ENCODE assay signal across 12 cellular contexts in the genomic region with DNA sequence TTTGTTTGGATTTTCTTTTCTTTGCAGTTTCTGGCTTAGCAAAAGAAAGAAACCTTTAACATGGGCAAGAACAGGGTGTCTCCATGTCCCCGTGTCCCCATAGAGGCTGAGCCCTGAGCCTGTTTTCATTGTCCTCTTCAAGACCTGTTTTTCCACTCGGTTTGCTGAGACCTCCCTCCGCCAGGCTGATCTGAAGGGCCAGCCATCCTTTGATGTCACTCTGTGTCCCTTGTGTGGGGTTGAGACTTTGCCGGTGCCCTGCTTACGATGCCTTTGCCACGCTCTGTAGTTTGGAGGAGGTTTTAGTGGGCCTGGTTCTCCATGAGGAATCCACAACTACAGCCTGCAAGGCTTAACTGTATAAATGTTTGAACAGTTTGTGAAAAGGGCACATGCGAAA.
"Had no signal": no experiment of that assay in that cellular context is flagged by ENCODE, and none has a peak within 500 bp of the region (broad histone marks: within the 10 kb centered on the region; RNA-seq: fewer than 3 reads in every experiment).

No MANE protein-coding gene starts in this region.

- H3K9me3 Mint-ChIP-seq: activated naive CD4-positive, alpha-beta T cell treated with anti-CD3 and anti-CD28 coated beads, Interleukin-2, amount 50 U/mL, for 72 hours had no signal

- H3K4me2 ChIP-seq: hepatocyte, smooth muscle cell had no signal

- DNase-seq: activated CD4-positive, alpha-beta T cell treated with anti-CD3 and anti-CD28 coated beads, Interleukin-2, amount 50 U/mL, for 1 hour; activated T-cell treated with anti-CD3 and anti-CD28 coated beads for 4 hours; cerebellar nuclear complex; dermis blood vessel endothelial cell; left ventricle myocardium superior; SW 1271; T1000; transverse colon had no signal

- H3K27ac Mint-ChIP-seq: activated naive CD4-positive, alpha-beta T cell treated with anti-CD3 and anti-CD28 coated beads, Interleukin-2, amount 50 U/mL, for 72 hours had no signal

- H3K9me3 ChIP-seq: right atrium auricular region, transverse colon had no signal

- H3K79me2 ChIP-seq: hepatocyte had no signal

- H3K27ac ChIP-seq: hepatocyte, right atrium auricular region, transverse colon had no signal

- H3K27me3 ChIP-seq: hepatocyte, right atrium auricular region, transverse colon had no signal

- H3K4me3 ChIP-seq: hepatocyte, right atrium auricular region, smooth muscle cell, transverse colon had no signal

- ATAC-seq: activated naive CD4-positive, alpha-beta T cell treated with anti-CD3 and anti-CD28 coated beads, Interleukin-2, amount 50 U/mL, for 72 hours; left ventricle myocardium superior had no signal

- H2AFZ ChIP-seq: hepatocyte had no signal
